ENCODE assay signal across 13 cellular contexts in genomic region chr2:217551229-217551909, GRCh38.
DNase-seq lines count a peak whose midpoint lies in the region; FAIRE-seq and TF ChIP-seq lines count a peak whose summit lies in the region.
"Had no signal": no experiment of that assay in that cellular context is flagged by ENCODE, and none has a peak within 500 bp of the region (broad histone marks: within the 10 kb centered on the region; RNA-seq: fewer than 3 reads in every experiment).

No MANE protein-coding gene starts in this region.

- BruUV-seq in PC-9 (replicated peaks; lab: Mats Ljungman, UMichigan) (no TSS peak), A673 (replicated peaks; lab: Mats Ljungman, UMichigan) (no TSS peak)

- H2AFZ ChIP-seq in PC-9: no peak overlapping the region

- H3K4me3 ChIP-seq in PC-9 (no peak overlapping the region), fibroblast of the aortic adventitia (ENCODE audit: low read depth, low read length) (no peak overlapping the region), retinal pigment epithelial cell (ENCODE audit: low read length) (no peak overlapping the region), A673 (ENCODE audit: low read depth, low read length, poor library complexity, severe bottlenecking) (no peak overlapping the region)
- H3K4me3 ChIP-seq: heart right ventricle had no signal

- TF ChIP-seq CTCF in PC-9 (conservative IDR thresholded peaks at IDR 0.05) (no peak), fibroblast of the aortic adventitia (IDR thresholded peaks at IDR 0.05; ENCODE audit: insufficient read depth, low read length) (no peak), retinal pigment epithelial cell (conservative IDR thresholded peaks at IDR 0.05; ENCODE audit: low read depth, low read length) (no peak), A673 (conservative IDR thresholded peaks at IDR 0.05; ENCODE audit: low read depth, low read length) (no peak)

- H3K79me2 ChIP-seq in PC-9 (ENCODE audit: low read depth): no peaks in the 10 kb centered on the region

- CTCF ChIA-PET in PC-9 (lab: Charles Lee): interaction anchor here (0.6 to 0.7 kb wide), 2 partner anchors 482 to 551 kb away, joined by 4 to 5 read pairs; no protein-coding TSS in a partner anchor
- CTCF ChIA-PET in A673 (lab: Charles Lee): no interaction called here

- TF ChIP-seq POLR2A in H54 (IDR thresholded peaks at IDR 0.05; ENCODE audit: low read depth, low read length): no peak

- DNase-seq in H54 (ENCODE audit: insufficient read length, low spot score): no peak
- peak; percentile 51 to 56 for DNase-seq in PC-9
- peak; percentile 63 for DNase-seq in fibroblast of the aortic adventitia (ENCODE audit: low read depth)
- DNase-seq in retinal pigment epithelial cell (ENCODE audit: low read depth): peak; percentile 92
- DNase-seq in amygdala (lab: John Stamatoyannopoulos, UW): no peak
- DNase-seq in A673 (ENCODE audit: low spot score): no peak
- no peak for DNase-seq in DMS153 (lab: John Stamatoyannopoulos, UW)
- DNase-seq: GF-D8; heart right ventricle; naive thymus-derived CD4-positive, alpha-beta T cell; NCI-H1694 treated with DMSO at 0.1 percent for 48 hours; stimulated activated naive CD8-positive, alpha-beta T cell treated with anti-CD3 and anti-CD28 coated beads, Interleukin-15, Interleukin-2, amounts not matched to agents 100 U/mL and 50 U/mL, for 24 hours had no signal

- POLR2A ChIA-PET in PC-9 (lab: Charles Lee; ENCODE audit: unreplicated experiment) (no interaction called here), A673 (lab: Charles Lee; ENCODE audit: low non-redundant PET) (no interaction called here)

- H3K27me3 ChIP-seq in PC-9 (ENCODE audit: insufficient read depth, low read depth) (no peaks in the 10 kb centered on the region), A673 (replicated peaks; ENCODE audit: insufficient read depth, low read depth, low read length, poor library complexity) (peaks cover 4% of the 10 kb centered on the region)
- H3K27me3 ChIP-seq: heart right ventricle had no signal

- H3K36me3 ChIP-seq in PC-9 (ENCODE audit: low read depth) (no peaks in the 10 kb centered on the region), A673 (ENCODE audit: insufficient read depth, low read length, poor library complexity, severe bottlenecking) (no peaks in the 10 kb centered on the region)
- H3K36me3 ChIP-seq: heart right ventricle had no signal

- FAIRE-seq in H54 (lab: Jason Lieb, UNC): peak; percentile 38
- FAIRE-seq: colon had no signal

- H3K9me2 ChIP-seq in PC-9 (ENCODE audit: insufficient read depth): no peaks in the 10 kb centered on the region

- no peaks in the 10 kb centered on the region for H3K4me1 ChIP-seq in PC-9 (replicated peaks; ENCODE audit: insufficient read depth)
- H3K4me1 ChIP-seq in A673 (ENCODE audit: insufficient read depth, low read length, poor library complexity, severe bottlenecking): no peaks in the 10 kb centered on the region

- H4K20me1 ChIP-seq in PC-9 (ENCODE audit: insufficient read depth): no peaks in the 10 kb centered on the region

- H3K4me2 ChIP-seq in PC-9: no peak overlapping the region

- H3K27ac ChIP-seq in PC-9 (no peak overlapping the region), A673 (ENCODE audit: low read depth, low read length, poor library complexity, severe bottlenecking) (no peak overlapping the region)
- H3K27ac ChIP-seq: heart right ventricle had no signal

- H3K9me3 ChIP-seq in PC-9 (ENCODE audit: insufficient read depth, low read depth) (no peaks in the 10 kb centered on the region), A673 (ENCODE audit: low read depth, low read length, poor library complexity, severe bottlenecking) (no peaks in the 10 kb centered on the region)

- H3F3A ChIP-seq in PC-9 (ENCODE audit: insufficient read depth, low read depth): no peaks in the 10 kb centered on the region

- intact Hi-C loops in PC-9 (cut with micrococcal nuclease; ENCODE audit: unreplicated experiment): loop anchor here (5.0 kb wide), 1 partner anchor 101 kb away; no protein-coding TSS in a partner anchor
- intact Hi-C loops in A673 (cut with micrococcal nuclease; ENCODE audit: unreplicated experiment): no loop called here

Comparison
In these comparisons a context has a peak if more than half of its experiments do, and no peak if none do; other contexts are left out.
1. DNase-seq: peak in PC-9 (2 of 2), fibroblast of the aortic adventitia (single experiment) and retinal pigment epithelial cell (single experiment); none in H54 (single experiment), amygdala (0 of 56), A673 (single experiment) and DMS153 (single experiment).